ENCODE assay signal across 11 cellular contexts in genomic region chr3:128282392-128283196, GRCh38.
DNase-seq lines count a peak whose midpoint lies in the region; ATAC-seq and TF ChIP-seq lines count a peak whose summit lies in the region.
"Had no signal": no experiment of that assay in that cellular context is flagged by ENCODE, and none has a peak within 500 bp of the region (broad histone marks: within the 10 kb centered on the region; RNA-seq: fewer than 3 reads in every experiment).

No MANE protein-coding gene starts in this region.

- POLR2A ChIA-PET in AG04450 (lab: Yijun Ruan, JAX) (no interaction called here), SK-N-SH (lab: Yijun Ruan, JAX) (interaction anchor here (0.6 to 1.6 kb wide), 5 partner anchors 18 to 201 kb away, joined by 3 to 5 read pairs (median 4); no protein-coding TSS in a partner anchor)

- H2AFZ ChIP-seq in SK-N-SH (ENCODE audit: low read depth) (no peak overlapping the region), osteoblast (ENCODE audit: low read length) (peak overlapping the region; percentile 85)

- H3K4me1 ChIP-seq in SK-N-SH (ENCODE audit: control insufficient read depth in 1 of 2, insufficient read depth in 2 of 2, low read depth in 1 of 2, low read length in 1 of 2) (peaks cover 32 to 94% of the 10 kb centered on the region in 2 experiments), osteoblast (ENCODE audit: insufficient read depth, low read length) (peaks cover 28% of the 10 kb centered on the region)

- H3K4me3 ChIP-seq in AG04450 (ENCODE audit: low read depth, low read length): no peak overlapping the region
- no peak overlapping the region for H3K4me3 ChIP-seq in SK-N-SH (ENCODE audit: low read depth in 2 of 2, low read length in 1 of 2)
- no peak overlapping the region for H3K4me3 ChIP-seq in fibroblast of pulmonary artery (replicated peaks; ENCODE audit: low read depth, low read length)
- no peak overlapping the region for H3K4me3 ChIP-seq in osteoblast (ENCODE audit: insufficient read depth, low read length)

- H3K27me3 ChIP-seq in AG04450 (ENCODE audit: control insufficient read depth, insufficient read depth, low read length): no peaks in the 10 kb centered on the region
- H3K27me3 ChIP-seq in SK-N-SH (ENCODE audit: insufficient read depth): no peaks in the 10 kb centered on the region
- no peaks in the 10 kb centered on the region for H3K27me3 ChIP-seq in osteoblast (ENCODE audit: insufficient read depth, low read length)

- WGBS in SK-N-SH (ENCODE audit: low lambda C conversion rate): 65% methylated on average over 11 of the region's 16 CpGs

- H4K20me1 ChIP-seq in SK-N-SH (ENCODE audit: insufficient read depth): no peaks in the 10 kb centered on the region
- H4K20me1 ChIP-seq in osteoblast (ENCODE audit: insufficient read depth, low read length): no peaks in the 10 kb centered on the region

- no peaks in the 10 kb centered on the region for H3K9me2 ChIP-seq in SK-N-SH

- no peak for ATAC-seq in GM21390 (IDR thresholded peaks at IDR 0.05; ENCODE audit: unreplicated experiment)

- no peaks in the 10 kb centered on the region for H3K79me2 ChIP-seq in SK-N-SH (ENCODE audit: insufficient read depth)
- no peaks in the 10 kb centered on the region for H3K79me2 ChIP-seq in osteoblast (ENCODE audit: insufficient read depth, low read length)

- TF ChIP-seq RAD21 in SK-N-SH (IDR thresholded peaks at IDR 0.05; ENCODE audit: low read length): no peak; the same call in 1 of the 2 replicates

- no peaks in the 10 kb centered on the region for H3K36me3 ChIP-seq in SK-N-SH (replicated peaks in 1 of 2; ENCODE audit: control insufficient read depth in 1 of 2, insufficient read depth in 2 of 2, low read length in 1 of 2)
- no peaks in the 10 kb centered on the region for H3K36me3 ChIP-seq in osteoblast (ENCODE audit: insufficient read depth, low read length)

- H3F3A ChIP-seq in SK-N-SH (replicated peaks; ENCODE audit: insufficient read depth): peaks cover 8% of the 10 kb centered on the region

- H3K9me3 ChIP-seq in AG04450 (ENCODE audit: control insufficient read depth, insufficient read depth, low read length) (no peaks in the 10 kb centered on the region), SK-N-SH (no peaks in the 10 kb centered on the region), osteoblast (ENCODE audit: low read depth, low read length) (no peaks in the 10 kb centered on the region)

- CTCF ChIA-PET in AG04450 (lab: Charles Lee) (no interaction called here), SK-N-SH (lab: Yijun Ruan, JAX) (interaction anchor here (1.1 to 3.0 kb wide), 5 partner anchors 10 to 335 kb away, joined by 3 to 9 read pairs (median 3); no protein-coding TSS in a partner anchor)

- 0 out of 4 replicates have a peak, but pooled peaks of 1 of the 2 experiments have one; percentile 4 for TF ChIP-seq EP300 in SK-N-SH (IDR thresholded peaks at IDR 0.05; ENCODE audit: borderline replicate concordance in 1 of 2, low read depth in 1 of 2, low read length in 1 of 2)

- DNase-seq in AG04450 (ENCODE audit: low read depth, low spot score): no peak
- DNase-seq in SK-N-SH: peak; percentile 59
- DNase-seq in fibroblast of pulmonary artery (ENCODE audit: low read depth): peak; percentile 54
- peak; percentile 90 for DNase-seq in osteoblast (ENCODE audit: insufficient read length, low spot score, missing footprints)
- no peak for DNase-seq in NK-92 (lab: John Stamatoyannopoulos, UW; ENCODE audit: unreplicated experiment)
- no peak for DNase-seq in SK-N-DZ (ENCODE audit: low spot score)
- no peak for DNase-seq in GM20000 (ENCODE audit: low spot score)
- DNase-seq: ACHN; NCI-H1048; stimulated activated CD4-positive, alpha-beta T cell treated with anti-CD3 and anti-CD28 coated beads, Interleukin-15, amount 100 ng/mL, for 24 hours had no signal

- H3K4me2 ChIP-seq in SK-N-SH (no peak overlapping the region), osteoblast (ENCODE audit: insufficient read depth, low read length) (peak overlapping the region; percentile 29)

- no peak for TF ChIP-seq CTCF in AG04450 (IDR thresholded peaks at IDR 0.05; ENCODE audit: low read depth, low read length)
- no peak for TF ChIP-seq CTCF in SK-N-SH (IDR thresholded peaks at IDR 0.05)
- TF ChIP-seq CTCF in fibroblast of pulmonary artery (IDR thresholded peaks at IDR 0.05; ENCODE audit: low read length, missing control alignments): no peak
- no peak for TF ChIP-seq CTCF in osteoblast (IDR thresholded peaks at IDR 0.05; ENCODE audit: extremely low read depth, low read depth, low read length)
- TF ChIP-seq CTCF in GM20000 (IDR thresholded peaks at IDR 0.05; ENCODE audit: extremely low read depth, missing control alignments): no peak

- peak overlapping the region; percentile 31 for H3K27ac ChIP-seq in AG04450 (ENCODE audit: low read depth, low read length)
- H3K27ac ChIP-seq in SK-N-SH (ENCODE audit: low read depth in 2 of 2, low read length in 1 of 2): peak overlapping the region; percentile 5 to 100; a peak in 3 of 4 replicates
- H3K27ac ChIP-seq in osteoblast (ENCODE audit: low read depth, low read length): no peak overlapping the region

- H3K9ac ChIP-seq in SK-N-SH: no peak overlapping the region

TF ChIP-seq in SK-N-SH, 30 proteins besides CTCF, POLR2A, EP300 and RAD21:
- TF ChIP-seq RCOR1 (IDR thresholded peaks at IDR 0.05; ENCODE audit: low read length) (peak; percentile 12; the same call in 1 of the 2 replicates), REST (IDR thresholded peaks at IDR 0.05; ENCODE audit: low read depth, low read length) (no peak)

Comparison
In these comparisons a context has a peak if more than half of its experiments do, and no peak if none do; other contexts are left out.
1. DNase-seq: peak in SK-N-SH (single experiment), fibroblast of pulmonary artery (single experiment) and osteoblast (single experiment); none in AG04450 (single experiment), NK-92 (single experiment), SK-N-DZ (single experiment) and GM20000 (single experiment).